Comparison of ENCODE assay signal across 10 cellular contexts in genomic region chr14:21263284-21264024, GRCh38. TPM values are rescaled to one million over a fixed set of nuclear protein-coding genes. Genes with fewer than 3 reads are reported as not detected.
A peak's percentile ranks its signal among the peaks of the same experiment; 100 is the strongest.
DNase-seq lines count a peak whose midpoint lies in the region; ATAC-seq and TF ChIP-seq lines count a peak whose summit lies in the region.
"Had no signal": no experiment of that assay in that cellular context is flagged by ENCODE, and none has a peak within 500 bp of the region (broad histone marks: within the 10 kb centered on the region; RNA-seq: fewer than 3 reads in every experiment).

No MANE protein-coding gene starts in this region.

- no peaks in the 10 kb centered on the region for H3K9me3 ChIP-seq in iPS-15b (ENCODE audit: control insufficient read depth, insufficient read depth, low read length)

- no peak overlapping the region for H3K9ac ChIP-seq in iPS-15b (ENCODE audit: low read depth, low read length)

- H3K4me3 ChIP-seq in WI38 (ENCODE audit: low read depth, low read length): 0 out of 2 replicates have a peak overlapping the region, but pooled peaks have one; percentile 15
- peak overlapping the region; percentile 91 for H3K4me3 ChIP-seq in iPS-15b (ENCODE audit: low read depth, low read length)

- DNase-seq in A172 (ENCODE audit: low spot score) (peak; percentile 20), HCEC 1CT (peak; percentile 31), dedifferentiated amniotic fluid mesenchymal stem cell (ENCODE audit: extremely low spot score) (no peak)
- no peak for DNase-seq in stimulated activated CD4-positive, alpha-beta T cell treated with anti-CD3 and anti-CD28 coated beads, Interleukin-2, amount 100 ng/mL, for 24 hours
- no peak for DNase-seq in stimulated activated CD4-positive, alpha-beta T cell treated with anti-CD3 and anti-CD28 coated beads, Interleukin-4, amount 100 ng/mL, for 1 hour
- DNase-seq: NCI-H2227 treated with DMSO at 0.1 percent for 48 hours; stimulated activated CD8-positive, alpha-beta memory T cell treated with anti-CD3 and anti-CD28 coated beads, Interleukin-4, amount 100 ng/mL, for 48 hours had no signal

- H3K4me1 ChIP-seq in iPS-15b (ENCODE audit: control insufficient read depth, insufficient read depth, low read length): peaks cover 13% of the 10 kb centered on the region

- no peak for ATAC-seq in HG03135 (IDR thresholded peaks at IDR 0.05; ENCODE audit: unreplicated experiment)

- TF ChIP-seq CTCF in WI38 (IDR thresholded peaks at IDR 0.05; ENCODE audit: low read depth, low read length): no peak

- no peaks in the 10 kb centered on the region for H3K27me3 ChIP-seq in iPS-15b (ENCODE audit: control insufficient read depth, insufficient read depth, low read length)

- peaks cover 42% of the 10 kb centered on the region for H3K36me3 ChIP-seq in iPS-15b (ENCODE audit: control insufficient read depth, insufficient read depth, low read length)

RNA-seq across cellular contexts. Expression of gene HNRNPC, which starts 5.8 kb away (rescaled TPM):
- 856 and 922 TPM in 2 replicates for total RNA-seq in A172 (2014; rRNA removed; shearing (Covaris generic))

RNA-seq across cellular contexts. Expression of gene RPGRIP1, which starts 16.4 kb away (rescaled TPM):
- not detected in 2 replicates for total RNA-seq in A172 (2014; rRNA removed; shearing (Covaris generic))

Comparison
In these comparisons a context has a peak if more than half of its experiments do, and no peak if none do; other contexts are left out.
1. DNase-seq: peak in A172 (single experiment) and HCEC 1CT (single experiment); none in stimulated activated CD4-positive, alpha-beta T cell treated with anti-CD3 and anti-CD28 coated beads, Interleukin-2, amount 100 ng/mL, for 24 hours (0 of 2), stimulated activated CD4-positive, alpha-beta T cell treated with anti-CD3 and anti-CD28 coated beads, Interleukin-4, amount 100 ng/mL, for 1 hour (single experiment) and dedifferentiated amniotic fluid mesenchymal stem cell (single experiment).